In genomic region chr12:14216405-14217294, GRCh38 we compare ENCODE assay signal across 9 cellular contexts.
DNase-seq lines count a peak whose midpoint lies in the region; ATAC-seq lines count a peak whose summit lies in the region.
"Had no signal": no experiment of that assay in that cellular context is flagged by ENCODE, and none has a peak within 500 bp of the region (broad histone marks: within the 10 kb centered on the region; RNA-seq: fewer than 3 reads in every experiment).

No MANE protein-coding gene starts in this region.

- H3K18ac ChIP-seq in mesenchymal stem cell (ENCODE audit: low read depth in 1 of 2, low read length in 2 of 2) = no peak overlapping the region

- H3K14ac ChIP-seq in mesenchymal stem cell (ENCODE audit: low read length in 2 of 2) = no peak overlapping the region

- H2BK120ac ChIP-seq in mesenchymal stem cell (ENCODE audit: low read depth, low read length) = no peak overlapping the region

- H3K4me1 Mint-ChIP-seq in CD4-positive, CD25-positive, alpha-beta regulatory T cell = peaks cover 6 to 19% (median 14%) of the 10 kb centered on the region in 4 donors

- H3K4me2 ChIP-seq in mesenchymal stem cell (ENCODE audit: low read length, poor library complexity, severe bottlenecking) = no peak overlapping the region

- H2AFZ ChIP-seq in mesenchymal stem cell (ENCODE audit: low read depth, low read length) = no peak overlapping the region

- H3K27ac Mint-ChIP-seq in CD4-positive, CD25-positive, alpha-beta regulatory T cell = peak overlapping the region; percentile 75 to 85 (median 79)

- peaks cover 6% of the 10 kb centered on the region for H3K27me3 Mint-ChIP-seq in CD4-positive, CD25-positive, alpha-beta regulatory T cell

- peak overlapping the region; percentile 51 for H4K8ac ChIP-seq in mesenchymal stem cell (ENCODE audit: low read length)

- DNase-seq in CD4-positive, CD25-positive, alpha-beta regulatory T cell = peak in 2 of 3 donors; percentile 14 to 53
- DNase-seq in amniotic epithelial cell (ENCODE audit: low read depth) (peak; percentile 28), mesenchymal stem cell (peak; percentile 33), iPS-NIHi11 (ENCODE audit: low spot score) (no peak), NCI-H1436 treated with DMSO at 0.1 percent for 48 hours (lab: John Stamatoyannopoulos, UW) (no peak)
- DNase-seq: activated CD4-positive, alpha-beta T cell treated with anti-CD3 and anti-CD28 coated beads for 4 hours had no signal

- H3K36me3 ChIP-seq in CD4-positive, CD25-positive, alpha-beta regulatory T cell (ENCODE audit: control insufficient read depth, insufficient read depth, low read length) = no peaks in the 10 kb centered on the region
- no peaks in the 10 kb centered on the region for H3K36me3 ChIP-seq in mesenchymal stem cell (ENCODE audit: control insufficient read depth in 1 of 2, insufficient read depth in 2 of 2, low read depth in 1 of 2, low read length in 2 of 2)

- H3K79me1 ChIP-seq in mesenchymal stem cell (replicated peaks; ENCODE audit: low read length, poor library complexity, severe bottlenecking) = no peaks in the 10 kb centered on the region

- no peak overlapping the region for H2BK5ac ChIP-seq in mesenchymal stem cell (ENCODE audit: low read depth, low read length, poor library complexity, severe bottlenecking)

- 88% methylated on average over 12 of the region's 12 CpGs for WGBS in mesenchymal stem cell

- no peak overlapping the region for H3K23ac ChIP-seq in mesenchymal stem cell (ENCODE audit: low read length in 2 of 2)

- H3K4ac ChIP-seq in mesenchymal stem cell (ENCODE audit: low read depth in 1 of 2, low read length in 2 of 2) = peak overlapping the region in 1 of 2 experiments; percentile 6

- H3K4me3 ChIP-seq in CD4-positive, CD25-positive, alpha-beta regulatory T cell (ENCODE audit: low read depth, low read length) = peak overlapping the region; percentile 79
- H3K4me3 ChIP-seq in mesenchymal stem cell (ENCODE audit: insufficient read depth in 1 of 2, low read depth in 1 of 2, low read length in 2 of 2) = no peak overlapping the region

- peaks cover 0 to 8% (median 3%) of the 10 kb centered on the region in 7 donors for H3K9me3 Mint-ChIP-seq in CD4-positive, CD25-positive, alpha-beta regulatory T cell

- H3K4me1 ChIP-seq in CD4-positive, CD25-positive, alpha-beta regulatory T cell (ENCODE audit: control insufficient read depth, insufficient read depth, low read length, poor library complexity, severe bottlenecking) = peaks cover 4% of the 10 kb centered on the region
- H3K4me1 ChIP-seq in mesenchymal stem cell (ENCODE audit: control insufficient read depth, insufficient read depth, low read depth, low read length) = peaks cover 2% of the 10 kb centered on the region

- no peaks in the 10 kb centered on the region for H3K36me3 Mint-ChIP-seq in CD4-positive, CD25-positive, alpha-beta regulatory T cell

- peak overlapping the region; percentile 62 for H3K9ac ChIP-seq in mesenchymal stem cell (ENCODE audit: low read length)

- no peak overlapping the region for H2BK15ac ChIP-seq in mesenchymal stem cell (ENCODE audit: low read depth, poor library complexity, severe bottlenecking)

- no peaks in the 10 kb centered on the region for H3K27me3 ChIP-seq in CD4-positive, CD25-positive, alpha-beta regulatory T cell (ENCODE audit: control insufficient read depth, insufficient read depth, low read length)
- H3K27me3 ChIP-seq in mesenchymal stem cell (ENCODE audit: control insufficient read depth in 1 of 2, insufficient read depth in 1 of 2, low read length in 2 of 2) = no peaks in the 10 kb centered on the region

- no peak overlapping the region for H4K91ac ChIP-seq in mesenchymal stem cell (ENCODE audit: low read length)

- no peaks in the 10 kb centered on the region for H3K9me3 ChIP-seq in CD4-positive, CD25-positive, alpha-beta regulatory T cell (ENCODE audit: control insufficient read depth in 2 of 2, low read length in 2 of 2)
- H3K9me3 ChIP-seq in mesenchymal stem cell (ENCODE audit: control insufficient read depth, low read length) = no peaks in the 10 kb centered on the region

- no peak overlapping the region for H2AK5ac ChIP-seq in mesenchymal stem cell (ENCODE audit: low read length, severe bottlenecking)

- peak overlapping the region; percentile 50 to 91 (median 73) for H3K4me3 Mint-ChIP-seq in CD4-positive, CD25-positive, alpha-beta regulatory T cell

- peak in 1 of 2 donors; percentile 61 for ATAC-seq in CD4-positive, CD25-positive, alpha-beta regulatory T cell (ENCODE audit: low read depth in 2 of 2)
- ATAC-seq in HG03045 (IDR thresholded peaks at IDR 0.05; ENCODE audit: unreplicated experiment) = peak; percentile 49
- ATAC-seq in HG03280 (IDR thresholded peaks at IDR 0.05; ENCODE audit: unreplicated experiment) = no peak
- no peak for ATAC-seq in GM18498 (IDR thresholded peaks at IDR 0.05; ENCODE audit: unreplicated experiment)

- H3K27ac ChIP-seq in CD4-positive, CD25-positive, alpha-beta regulatory T cell (ENCODE audit: insufficient read depth, low read length, poor library complexity, severe bottlenecking) = no peak overlapping the region
- H3K27ac ChIP-seq in mesenchymal stem cell (ENCODE audit: low read length, poor library complexity, severe bottlenecking) = no peak overlapping the region

- H2BK12ac ChIP-seq in mesenchymal stem cell (ENCODE audit: low read length in 2 of 2) = no peak overlapping the region

Comparison
In these comparisons a context has a peak if more than half of its experiments do, and no peak if none do; other contexts are left out.
1. DNase-seq: peak in CD4-positive, CD25-positive, alpha-beta regulatory T cell (2 of 3), amniotic epithelial cell (single experiment) and mesenchymal stem cell (single experiment); none in iPS-NIHi11 (single experiment) and NCI-H1436 treated with DMSO at 0.1 percent for 48 hours (single experiment).